1 cellular context compared by ENCODE assay signal in genomic region chr22:39319284-39320170, GRCh38.
A peak's percentile ranks its signal among the peaks of the same experiment; 100 is the strongest.
TF ChIP-seq lines count a peak whose summit lies in the region.

RPL3 (minus strand) TSS chr22:39319623; CDS start chr22:39319597, 26 bp downstream.

TF ChIP-seq in GM12878, 131 proteins besides CTCF, POLR2A, EP300 and RAD21 (continued from another document and continues in another):
- TF ChIP-seq ZNF687 (IDR thresholded peaks at IDR 0.05) (peak; percentile 93), PML (IDR thresholded peaks at IDR 0.05; ENCODE audit: low read length) (peak; percentile 100), ZBTB40 (IDR thresholded peaks at IDR 0.05; ENCODE audit: borderline replicate concordance) (peak; percentile 78; the same call in 1 of the 2 replicates), NR2F1 (conservative IDR thresholded peaks at IDR 0.05) (peak; percentile 80), CBFB (IDR thresholded peaks at IDR 0.05; ENCODE audit: low read depth) (peak; percentile 99), PAX5 (IDR thresholded peaks at IDR 0.05; ENCODE audit: borderline replicate concordance, low read depth, low read length) (peak; percentile 74), RELB (IDR thresholded peaks at IDR 0.05; ENCODE audit: low read depth) (peak; percentile 86), SRF (IDR thresholded peaks at IDR 0.05; ENCODE audit: low read depth in 2 of 2, low read length in 2 of 2) (0 out of 4 replicates have a peak, but pooled peaks of 1 of the 2 experiments have one; percentile 39), SIN3A (IDR thresholded peaks at IDR 0.05; ENCODE audit: low read depth, low read length) (no peak; the same call in 1 of the 2 replicates), RELA (IDR thresholded peaks at IDR 0.05; ENCODE audit: borderline replicate concordance, partially characterized antibody) (peak; percentile 79), DPF2 (IDR thresholded peaks at IDR 0.05) (peak; percentile 56), JUNB (IDR thresholded peaks at IDR 0.05) (peak; percentile 15), MTA3 (IDR thresholded peaks at IDR 0.05; ENCODE audit: borderline replicate concordance, low read length) (peak; percentile 91; the same call in 1 of the 2 replicates), SMAD5 (IDR thresholded peaks at IDR 0.05; ENCODE audit: low read depth) (peak; percentile 99), MEF2A (IDR thresholded peaks at IDR 0.05; ENCODE audit: insufficient read depth, low read depth, low read length) (no peak), MYB (IDR thresholded peaks at IDR 0.05; ENCODE audit: borderline replicate concordance, low read depth, low read length) (0 out of 2 replicates have a peak, but pooled peaks have one; percentile 41), ZNF274 (IDR thresholded peaks at IDR 0.05; ENCODE audit: insufficient read depth, insufficient read length) (no peak), ATF7 (IDR thresholded peaks at IDR 0.05; ENCODE audit: low read depth) (peak; percentile 98), RCOR1 (conservative IDR thresholded peaks at IDR 0.05; ENCODE audit: low read depth, low read length) (no peak), CHD1 (IDR thresholded peaks at IDR 0.05; ENCODE audit: low read depth, low read length) (peak; percentile 69; the same call in 1 of the 2 replicates), ZZZ3 (IDR thresholded peaks at IDR 0.05; ENCODE audit: control insufficient read depth, insufficient read length, low read depth) (no peak), E2F4 (IDR thresholded peaks at IDR 0.05; ENCODE audit: low read depth, low read length) (no peak), STAT3 (IDR thresholded peaks at IDR 0.05; ENCODE audit: low read depth, low read length) (0 out of 2 replicates have a peak, but pooled peaks have one; percentile 33), TCF12 (IDR thresholded peaks at IDR 0.05; ENCODE audit: low read depth, low read length) (peak; percentile 60; the same call in 1 of the 2 replicates), CBX5 (IDR thresholded peaks at IDR 0.05; ENCODE audit: low read depth) (peak; percentile 91), RB1 (IDR thresholded peaks at IDR 0.05; ENCODE audit: borderline replicate concordance) (peak; percentile 90), BCLAF1 (IDR thresholded peaks at IDR 0.05) (no peak), ESRRA (IDR thresholded peaks at IDR 0.05; ENCODE audit: low read length) (peak; percentile 82), EZH2 (IDR thresholded peaks at IDR 0.05; ENCODE audit: borderline replicate concordance, control insufficient read depth, low read depth, low read length) (no peak), BRCA1 (IDR thresholded peaks at IDR 0.05; ENCODE audit: low read depth, low read length) (no peak), ZNF622 (IDR thresholded peaks at IDR 0.05) (no peak), SIX5 (IDR thresholded peaks at IDR 0.05; ENCODE audit: low read depth, low read length, severe bottlenecking) (no peak), TBL1XR1 (IDR thresholded peaks at IDR 0.05; ENCODE audit: low read depth, low read length) (no peak; the same call in none of the 2 replicates), ZNF207 (IDR thresholded peaks at IDR 0.05; ENCODE audit: borderline replicate concordance) (peak; percentile 93; the same call in 1 of the 2 replicates), SUPT20H (IDR thresholded peaks at IDR 0.05; ENCODE audit: borderline replicate concordance, control insufficient read depth, low read depth, low read length) (no peak)
- TF ChIP-seq, protein P1, sequence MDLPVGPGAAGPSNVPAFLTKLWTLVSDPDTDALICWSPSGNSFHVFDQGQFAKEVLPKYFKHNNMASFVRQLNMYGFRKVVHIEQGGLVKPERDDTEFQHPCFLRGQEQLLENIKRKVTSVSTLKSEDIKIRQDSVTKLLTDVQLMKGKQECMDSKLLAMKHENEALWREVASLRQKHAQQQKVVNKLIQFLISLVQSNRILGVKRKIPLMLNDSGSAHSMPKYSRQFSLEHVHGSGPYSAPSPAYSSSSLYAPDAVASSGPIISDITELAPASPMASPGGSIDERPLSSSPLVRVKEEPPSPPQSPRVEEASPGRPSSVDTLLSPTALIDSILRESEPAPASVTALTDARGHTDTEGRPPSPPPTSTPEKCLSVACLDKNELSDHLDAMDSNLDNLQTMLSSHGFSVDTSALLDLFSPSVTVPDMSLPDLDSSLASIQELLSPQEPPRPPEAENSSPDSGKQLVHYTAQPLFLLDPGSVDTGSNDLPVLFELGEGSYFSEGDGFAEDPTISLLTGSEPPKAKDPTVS (IDR thresholded peaks at IDR 0.05; ENCODE audit: low read depth, low read length): 0 out of 2 replicates have a peak, but pooled peaks have one; percentile 12
- TF ChIP-seq, protein P2, sequence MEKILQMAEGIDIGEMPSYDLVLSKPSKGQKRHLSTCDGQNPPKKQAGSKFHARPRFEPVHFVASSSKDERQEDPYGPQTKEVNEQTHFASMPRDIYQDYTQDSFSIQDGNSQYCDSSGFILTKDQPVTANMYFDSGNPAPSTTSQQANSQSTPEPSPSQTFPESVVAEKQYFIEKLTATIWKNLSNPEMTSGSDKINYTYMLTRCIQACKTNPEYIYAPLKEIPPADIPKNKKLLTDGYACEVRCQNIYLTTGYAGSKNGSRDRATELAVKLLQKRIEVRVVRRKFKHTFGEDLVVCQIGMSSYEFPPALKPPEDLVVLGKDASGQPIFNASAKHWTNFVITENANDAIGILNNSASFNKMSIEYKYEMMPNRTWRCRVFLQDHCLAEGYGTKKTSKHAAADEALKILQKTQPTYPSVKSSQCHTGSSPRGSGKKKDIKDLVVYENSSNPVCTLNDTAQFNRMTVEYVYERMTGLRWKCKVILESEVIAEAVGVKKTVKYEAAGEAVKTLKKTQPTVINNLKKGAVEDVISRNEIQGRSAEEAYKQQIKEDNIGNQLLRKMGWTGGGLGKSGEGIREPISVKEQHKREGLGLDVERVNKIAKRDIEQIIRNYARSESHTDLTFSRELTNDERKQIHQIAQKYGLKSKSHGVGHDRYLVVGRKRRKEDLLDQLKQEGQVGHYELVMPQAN (conservative IDR thresholded peaks at IDR 0.05): peak; percentile 94
- TF ChIP-seq, protein P3, sequence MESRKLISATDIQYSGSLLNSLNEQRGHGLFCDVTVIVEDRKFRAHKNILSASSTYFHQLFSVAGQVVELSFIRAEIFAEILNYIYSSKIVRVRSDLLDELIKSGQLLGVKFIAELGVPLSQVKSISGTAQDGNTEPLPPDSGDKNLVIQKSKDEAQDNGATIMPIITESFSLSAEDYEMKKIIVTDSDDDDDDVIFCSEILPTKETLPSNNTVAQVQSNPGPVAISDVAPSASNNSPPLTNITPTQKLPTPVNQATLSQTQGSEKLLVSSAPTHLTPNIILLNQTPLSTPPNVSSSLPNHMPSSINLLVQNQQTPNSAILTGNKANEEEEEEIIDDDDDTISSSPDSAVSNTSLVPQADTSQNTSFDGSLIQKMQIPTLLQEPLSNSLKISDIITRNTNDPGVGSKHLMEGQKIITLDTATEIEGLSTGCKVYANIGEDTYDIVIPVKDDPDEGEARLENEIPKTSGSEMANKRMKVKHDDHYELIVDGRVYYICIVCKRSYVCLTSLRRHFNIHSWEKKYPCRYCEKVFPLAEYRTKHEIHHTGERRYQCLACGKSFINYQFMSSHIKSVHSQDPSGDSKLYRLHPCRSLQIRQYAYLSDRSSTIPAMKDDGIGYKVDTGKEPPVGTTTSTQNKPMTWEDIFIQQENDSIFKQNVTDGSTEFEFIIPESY (IDR thresholded peaks at IDR 0.05): no peak
- TF ChIP-seq, protein P4, sequence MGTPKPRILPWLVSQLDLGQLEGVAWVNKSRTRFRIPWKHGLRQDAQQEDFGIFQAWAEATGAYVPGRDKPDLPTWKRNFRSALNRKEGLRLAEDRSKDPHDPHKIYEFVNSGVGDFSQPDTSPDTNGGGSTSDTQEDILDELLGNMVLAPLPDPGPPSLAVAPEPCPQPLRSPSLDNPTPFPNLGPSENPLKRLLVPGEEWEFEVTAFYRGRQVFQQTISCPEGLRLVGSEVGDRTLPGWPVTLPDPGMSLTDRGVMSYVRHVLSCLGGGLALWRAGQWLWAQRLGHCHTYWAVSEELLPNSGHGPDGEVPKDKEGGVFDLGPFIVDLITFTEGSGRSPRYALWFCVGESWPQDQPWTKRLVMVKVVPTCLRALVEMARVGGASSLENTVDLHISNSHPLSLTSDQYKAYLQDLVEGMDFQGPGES (IDR thresholded peaks at IDR 0.05): peak; percentile 22; the same call in 1 of the 2 replicates
